Comparison of ENCODE assay signal across 10 cellular contexts in the genomic region with DNA sequence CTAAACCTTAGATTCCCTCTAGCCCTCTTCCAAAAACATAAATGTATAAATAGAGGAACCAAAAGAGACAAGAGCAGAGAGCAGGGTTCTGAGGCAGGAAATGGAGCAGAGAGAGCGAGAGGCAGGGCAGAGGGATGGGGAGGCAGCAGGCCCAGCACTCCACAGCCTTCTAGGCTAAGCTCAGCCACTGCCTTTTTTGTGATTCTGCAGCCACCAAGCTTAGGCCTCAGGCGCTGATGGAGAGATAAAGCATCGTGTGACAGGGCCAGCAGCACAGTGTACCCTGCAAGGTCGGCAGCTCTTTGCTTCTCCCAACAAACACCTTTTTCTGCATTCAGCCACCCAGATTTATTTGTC. TPM values are rescaled to one million over a fixed set of nuclear protein-coding genes. Genes with fewer than 3 reads are reported as not detected.
A peak's percentile ranks its signal among the peaks of the same experiment; 100 is the strongest.
DNase-seq lines count a peak whose midpoint lies in the region; ATAC-seq and TF ChIP-seq lines count a peak whose summit lies in the region.
"Had no signal": no experiment of that assay in that cellular context is flagged by ENCODE, and none has a peak within 500 bp of the region (broad histone marks: within the 10 kb centered on the region; RNA-seq: fewer than 3 reads in every experiment).

No MANE protein-coding gene starts in this region.

- H3K4me1 Mint-ChIP-seq in activated naive CD4-positive, alpha-beta T cell treated with anti-CD3 and anti-CD28 coated beads for 36 hours (ENCODE audit: low read depth), result peaks cover 3% of the 10 kb centered on the region

- no peaks in the 10 kb centered on the region for H3K36me3 ChIP-seq in RWPE2 (ENCODE audit: low read depth)
- no peaks in the 10 kb centered on the region for H3K36me3 ChIP-seq in right atrium auricular region
- H3K36me3 ChIP-seq in sigmoid colon, result no peaks in the 10 kb centered on the region

- TF ChIP-seq CTCF in RWPE2 (IDR thresholded peaks at IDR 0.05; ENCODE audit: poor library complexity, severe bottlenecking), result no peak
- TF ChIP-seq CTCF in right atrium auricular region (IDR thresholded peaks at IDR 0.05), result no peak
- no peak for TF ChIP-seq CTCF in sigmoid colon (IDR thresholded peaks at IDR 0.05)

- H3K4me3 Mint-ChIP-seq in activated naive CD4-positive, alpha-beta T cell treated with anti-CD3 and anti-CD28 coated beads for 36 hours, result no peak overlapping the region
- H3K4me3 Mint-ChIP-seq: activated naive CD8-positive, alpha-beta T cell; T-helper 1 cell treated with Interleukin-12 subunit alpha and Interleukin-12 subunit beta and Interleukin-4 antibody, amounts not matched to agents 30 μg/mL and 1 μg/mL, for 36 hours had no signal

- H3K27ac ChIP-seq in RWPE2 (ENCODE audit: poor library complexity, severe bottlenecking), result no peak overlapping the region
- peak overlapping the region; percentile 66 to 71 for H3K27ac ChIP-seq in right atrium auricular region
- peak overlapping the region; percentile 67 to 75 (median 72) for H3K27ac ChIP-seq in sigmoid colon

- no peaks in the 10 kb centered on the region for H3K27me3 Mint-ChIP-seq in activated naive CD4-positive, alpha-beta T cell treated with anti-CD3 and anti-CD28 coated beads for 36 hours (ENCODE audit: low read depth)

- H3K36me3 Mint-ChIP-seq in activated naive CD4-positive, alpha-beta T cell treated with anti-CD3 and anti-CD28 coated beads for 36 hours (ENCODE audit: low read depth), result no peaks in the 10 kb centered on the region
- H3K36me3 Mint-ChIP-seq: activated naive CD8-positive, alpha-beta T cell had no signal

- H3K9me3 ChIP-seq in RWPE2 (ENCODE audit: severe bottlenecking) (no peaks in the 10 kb centered on the region), right atrium auricular region (no peaks in the 10 kb centered on the region), sigmoid colon (no peaks in the 10 kb centered on the region)

- no peak overlapping the region for H3K4me3 ChIP-seq in RWPE2 (ENCODE audit: severe bottlenecking)
- no peak overlapping the region for H3K4me3 ChIP-seq in right atrium auricular region
- H3K4me3 ChIP-seq in sigmoid colon, result no peak overlapping the region

- H3K27ac Mint-ChIP-seq in activated naive CD4-positive, alpha-beta T cell treated with anti-CD3 and anti-CD28 coated beads for 36 hours, result no peak overlapping the region
- H3K27ac Mint-ChIP-seq: activated naive CD8-positive, alpha-beta T cell; T-helper 1 cell treated with Interleukin-12 subunit alpha and Interleukin-12 subunit beta and Interleukin-4 antibody, amounts not matched to agents 30 μg/mL and 1 μg/mL, for 36 hours had no signal

- WGBS in sigmoid colon, 2 donors, result 42 to 70% methylated on average over 4 of the region's 4 CpGs

- H3K4me1 ChIP-seq in RWPE2 (ENCODE audit: insufficient read depth, poor library complexity, severe bottlenecking) (no peaks in the 10 kb centered on the region), right atrium auricular region (peaks cover 0 to 20% of the 10 kb centered on the region in 2 donors), sigmoid colon (peaks cover 0 to 22% (median 20%) of the 10 kb centered on the region in 4 donors)

- TF ChIP-seq POLR2A in sigmoid colon (IDR thresholded peaks at IDR 0.05), result no peak

- no peak for TF ChIP-seq EP300 in sigmoid colon (IDR thresholded peaks at IDR 0.05)

- intact Hi-C loops in sigmoid colon (cut with DNase I), result loop anchor here (5.0 kb wide), 1 partner anchor 52 kb away; no protein-coding TSS in a partner anchor
- intact Hi-C loops in activated naive CD4-positive, alpha-beta T cell treated with anti-CD3 and anti-CD28 coated beads for 36 hours (cut with micrococcal nuclease), result no loop called here

- CTCF ChIA-PET in activated naive CD4-positive, alpha-beta T cell treated with anti-CD3 and anti-CD28 coated beads for 36 hours (lab: Charles Lee), result interaction anchor here (1.1 to 1.4 kb wide), 2 partner anchors 12 to 103 kb away, joined by 3 to 4 read pairs; no protein-coding TSS in a partner anchor

- H3K27me3 ChIP-seq in RWPE2 (ENCODE audit: insufficient read depth, poor library complexity, severe bottlenecking), result no peaks in the 10 kb centered on the region
- H3K27me3 ChIP-seq in right atrium auricular region, result no peaks in the 10 kb centered on the region
- H3K27me3 ChIP-seq in sigmoid colon, result no peaks in the 10 kb centered on the region

- ATAC-seq in RWPE2 (ENCODE audit: low read depth) (peak; percentile 17; the same call in 1 of the 3 replicates), GM21526 (IDR thresholded peaks at IDR 0.05; ENCODE audit: low FRiP score, unreplicated experiment) (no peak), GM19035 (IDR thresholded peaks at IDR 0.05; ENCODE audit: unreplicated experiment) (no peak)

- no peaks in the 10 kb centered on the region for H3K9me3 Mint-ChIP-seq in activated naive CD4-positive, alpha-beta T cell treated with anti-CD3 and anti-CD28 coated beads for 36 hours
- H3K9me3 Mint-ChIP-seq: T-helper 1 cell treated with Interleukin-12 subunit alpha and Interleukin-12 subunit beta and Interleukin-4 antibody, amounts not matched to agents 30 μg/mL and 1 μg/mL, for 36 hours had no signal

- DNase-seq in GDM1 (lab: John Stamatoyannopoulos, UW) (peak; percentile 41), RWPE2 (ENCODE audit: low spot score) (no peak), right atrium auricular region (ENCODE audit: low spot score) (no peak), sigmoid colon (no peak)
- DNase-seq in activated naive CD4-positive, alpha-beta T cell treated with anti-CD3 and anti-CD28 coated beads for 36 hours, result no peak
- no peak for DNase-seq in central memory CD4-positive, alpha-beta T cell

RNA-seq across cellular contexts. Expression of gene MAT2A, which starts 14.4 kb away (rescaled TPM):
- total RNA-seq in right atrium auricular region (100 to 1,000 TPM in 1 of 2 donors, 10 to 100 TPM in 1; 95.6 to 101 TPM), sigmoid colon (100 to 1,000 TPM; 139 to 249 (median 151) TPM)
- polyA plus RNA-seq in sigmoid colon, result 10 to 100 TPM; 52.3 to 93.1 (median 61.0) TPM
- total RNA-seq in activated naive CD4-positive, alpha-beta T cell treated with anti-CD3 and anti-CD28 coated beads for 36 hours, result 100 to 1,000 TPM; 221 to 228 TPM

RNA-seq across cellular contexts. Expression of gene GGCX, which starts 36.7 kb away (rescaled TPM):
- total RNA-seq in right atrium auricular region (10 to 100 TPM; 18.0 to 23.3 TPM), sigmoid colon (10 to 100 TPM; 14.9 to 25.3 (median 24.7) TPM)
- 10 to 100 TPM in 2 of 3 donors, 1 to 10 TPM in 1; 3.6 to 22.8 (median 11.1) TPM for polyA plus RNA-seq in sigmoid colon
- 10 to 100 TPM; 17.5 to 18.8 TPM for total RNA-seq in activated naive CD4-positive, alpha-beta T cell treated with anti-CD3 and anti-CD28 coated beads for 36 hours

RNA-seq across cellular contexts. Expression of gene VAMP8, which starts 52.8 kb away (rescaled TPM):
- total RNA-seq in right atrium auricular region (10 to 100 TPM; 11.9 to 26.1 TPM), sigmoid colon (10 to 100 TPM in 2 of 4 donors, 1 to 10 TPM in 2; 1.9 to 33.3 (median 13.2) TPM)
- polyA plus RNA-seq in sigmoid colon, result 100 to 1,000 TPM; 441 to 941 (median 696) TPM
- total RNA-seq in activated naive CD4-positive, alpha-beta T cell treated with anti-CD3 and anti-CD28 coated beads for 36 hours, result 100 to 1,000 TPM in 1 of 2 experiments, 10 to 100 TPM in 1; 98.7 to 102 TPM

RNA-seq across cellular contexts. Expression of gene VAMP5, which starts 59.7 kb away (rescaled TPM):
- 10 to 100 TPM; 37.2 to 61.7 TPM for total RNA-seq in right atrium auricular region
- 10 to 100 TPM; 51.2 to 97.5 (median 69.6) TPM for total RNA-seq in sigmoid colon
- 10 to 100 TPM; 51.8 to 93.7 (median 68.0) TPM for polyA plus RNA-seq in sigmoid colon
- 10 to 100 TPM; 18.4 to 21.8 TPM for total RNA-seq in activated naive CD4-positive, alpha-beta T cell treated with anti-CD3 and anti-CD28 coated beads for 36 hours
